In genomic region chr3:193777524-193777923, GRCh38 we compare ENCODE assay signal across 1 cellular context.
TF ChIP-seq lines count a peak whose summit lies in the region.

No MANE protein-coding gene starts in this region.

TF ChIP-seq in HepG2, 621 proteins besides CTCF, POLR2A, EP300 and RAD21 (continued from another document and continues in another):
- TF ChIP-seq DZIP1 (CRISPR knock-in tag; IDR thresholded peaks at IDR 0.05) (no peak), FUBP1 (CRISPR knock-in tag; IDR thresholded peaks at IDR 0.05; ENCODE audit: borderline replicate concordance) (no peak), RXRA (CRISPR knock-in tag; IDR thresholded peaks at IDR 0.05) (peak; percentile 51; the same call in 1 of the 2 replicates), ZMAT3 (CRISPR knock-in tag; conservative IDR thresholded peaks at IDR 0.05) (no peak), KMT2B (CRISPR knock-in tag; IDR thresholded peaks at IDR 0.05) (peak; percentile 49; the same call in 1 of the 2 replicates), PPARG (CRISPR knock-in tag; conservative IDR thresholded peaks at IDR 0.05) (peak; percentile 62), DNMT3B (CRISPR knock-in tag; conservative IDR thresholded peaks at IDR 0.05) (no peak), PHF8 (CRISPR knock-in tag; IDR thresholded peaks at IDR 0.05) (no peak), PTBP1 (IDR thresholded peaks at IDR 0.05; ENCODE audit: low read depth, low read length, poor library complexity, severe bottlenecking) (no peak), ZNF124 (CRISPR knock-in tag; IDR thresholded peaks at IDR 0.05) (no peak), ZBTB38 (CRISPR knock-in tag; IDR thresholded peaks at IDR 0.05) (peak; percentile 70), ZNF280D (CRISPR knock-in tag; IDR thresholded peaks at IDR 0.05) (no peak), RBFOX2 (IDR thresholded peaks at IDR 0.05; ENCODE audit: low read depth, low read length) (no peak), ZGPAT (CRISPR knock-in tag; IDR thresholded peaks at IDR 0.05) (peak; percentile 72), MBNL3 (CRISPR knock-in tag; conservative IDR thresholded peaks at IDR 0.05) (no peak), ZNF256 (CRISPR knock-in tag; conservative IDR thresholded peaks at IDR 0.05) (no peak), CREB1 (IDR thresholded peaks at IDR 0.05) (no peak), CREB1 (CRISPR knock-in tag; IDR thresholded peaks at IDR 0.05) (no peak), KDM2A (CRISPR knock-in tag; IDR thresholded peaks at IDR 0.05; ENCODE audit: borderline replicate concordance, low read depth) (peak; percentile 58; the same call in 1 of the 2 replicates), TRIM24 (CRISPR knock-in tag; IDR thresholded peaks at IDR 0.05) (no peak), GABPA (IDR thresholded peaks at IDR 0.05; ENCODE audit: low read depth, low read length) (no peak), GABPA (CRISPR knock-in tag; IDR thresholded peaks at IDR 0.05; ENCODE audit: low read depth) (peak; percentile 75), TFDP2 (CRISPR knock-in tag; IDR thresholded peaks at IDR 0.05) (0 out of 2 replicates have a peak, but pooled peaks have one; percentile 56), JUNB (CRISPR knock-in tag; IDR thresholded peaks at IDR 0.05; ENCODE audit: borderline replicate concordance) (no peak), PBX2 (CRISPR knock-in tag; IDR thresholded peaks at IDR 0.05) (no peak), MIER2 (CRISPR knock-in tag; IDR thresholded peaks at IDR 0.05) (peak; percentile 68), ZNF746 (CRISPR knock-in tag; IDR thresholded peaks at IDR 0.05) (no peak), NFIC (IDR thresholded peaks at IDR 0.05; ENCODE audit: low read length) (0 out of 2 replicates have a peak, but pooled peaks have one; percentile 33), THAP11 (CRISPR knock-in tag; IDR thresholded peaks at IDR 0.05) (peak; percentile 54; the same call in 1 of the 2 replicates), SP1 (IDR thresholded peaks at IDR 0.05) (no peak), SP1 (CRISPR knock-in tag; IDR thresholded peaks at IDR 0.05) (no peak), FOXO1 (CRISPR knock-in tag; IDR thresholded peaks at IDR 0.05) (peak; percentile 57; the same call in 1 of the 2 replicates), GLMP (CRISPR knock-in tag; IDR thresholded peaks at IDR 0.05; ENCODE audit: borderline replicate concordance) (no peak), ZFP36 (IDR thresholded peaks at IDR 0.05; ENCODE audit: borderline replicate concordance, low read depth, low read length, partially characterized antibody) (no peak), CHD2 (IDR thresholded peaks at IDR 0.05; ENCODE audit: low read depth, low read length) (no peak), ZMYM3 (CRISPR knock-in tag; IDR thresholded peaks at IDR 0.05) (no peak), ZNF225 (CRISPR knock-in tag; IDR thresholded peaks at IDR 0.05) (no peak), TERF1 (CRISPR knock-in tag; IDR thresholded peaks at IDR 0.05) (no peak), ATF2 (CRISPR knock-in tag; IDR thresholded peaks at IDR 0.05) (peak; percentile 62; the same call in 1 of the 2 replicates), ATM (IDR thresholded peaks at IDR 0.05; ENCODE audit: borderline replicate concordance) (no peak), GTF3A (CRISPR knock-in tag; conservative IDR thresholded peaks at IDR 0.05) (no peak), HDAC2 (CRISPR knock-in tag; IDR thresholded peaks at IDR 0.05) (peak; percentile 82), SOX5 (CRISPR knock-in tag; IDR thresholded peaks at IDR 0.05; ENCODE audit: borderline replicate concordance) (peak; percentile 76), ZNF790 (CRISPR knock-in tag; IDR thresholded peaks at IDR 0.05; ENCODE audit: borderline replicate concordance) (no peak), ZKSCAN5 (CRISPR knock-in tag; IDR thresholded peaks at IDR 0.05) (no peak), ZSCAN30 (CRISPR knock-in tag; IDR thresholded peaks at IDR 0.05) (no peak), LCORL (IDR thresholded peaks at IDR 0.05) (no peak), LCORL (CRISPR knock-in tag; IDR thresholded peaks at IDR 0.05) (peak; percentile 91), ZNF710 (CRISPR knock-in tag; IDR thresholded peaks at IDR 0.05; ENCODE audit: borderline replicate concordance) (0 out of 2 replicates have a peak, but pooled peaks have one; percentile 54), NPAS2 (CRISPR knock-in tag; IDR thresholded peaks at IDR 0.05; ENCODE audit: borderline replicate concordance) (no peak), ZNF317 (CRISPR knock-in tag; IDR thresholded peaks at IDR 0.05) (peak; percentile 52; the same call in 1 of the 2 replicates), GATAD1 (CRISPR knock-in tag; IDR thresholded peaks at IDR 0.05) (0 out of 2 replicates have a peak, but pooled peaks have one; percentile 35), NR2F1 (CRISPR knock-in tag; IDR thresholded peaks at IDR 0.05) (peak in 1 of 2 experiments; percentile 25; a peak in 1 of 4 replicates), ZNF816 (CRISPR knock-in tag; IDR thresholded peaks at IDR 0.05; ENCODE audit: borderline replicate concordance) (no peak)
